In genomic region chr12:123767613-123768012, GRCh38 we compare ENCODE assay signal across 9 cellular contexts.
DNase-seq lines count a peak whose midpoint lies in the region; ATAC-seq lines count a peak whose summit lies in the region.
"Had no signal": no experiment of that assay in that cellular context is flagged by ENCODE, and none has a peak within 500 bp of the region (broad histone marks: within the 10 kb centered on the region; RNA-seq: fewer than 3 reads in every experiment).

No MANE protein-coding gene starts in this region.

- no peaks in the 10 kb centered on the region for H3K9me3 ChIP-seq in HAP-1

- ATAC-seq in HG02884 (IDR thresholded peaks at IDR 0.05; ENCODE audit: unreplicated experiment), result peak; percentile 85
- ATAC-seq: Panc1 had no signal

- H3K4me3 ChIP-seq in HAP-1, result no peak overlapping the region

- peak; percentile 19 for DNase-seq in stimulated activated CD4-positive, alpha-beta T cell treated with anti-CD3 and anti-CD28 coated beads, Interleukin-1b, Interleukin-23, amount 100 ng/mL, for 48 hours
- no peak for DNase-seq in stimulated activated CD4-positive, alpha-beta T cell treated with anti-CD3 and anti-CD28 coated beads, Interleukin-12 subunit alpha, Interleukin-12 subunit beta, amount 100 ng/mL, for 4 hours
- peak; percentile 63 for DNase-seq in RPMI8226
- no peak for DNase-seq in NCI-H1105 (lab: John Stamatoyannopoulos, UW)
- no peak for DNase-seq in HAP-1 (ENCODE audit: low spot score in 2 of 2)
- no peak for DNase-seq in activated CD8-positive, alpha-beta memory T cell treated with anti-CD3 and anti-CD28 coated beads, Interleukin-2, amount 50 U/mL, for 4 hours
- no peak for DNase-seq in midbrain (lab: John Stamatoyannopoulos, UW)

- in situ Hi-C loops in HAP-1 (cut with MboI; ENCODE audit: low sequenced_read_pairs), result no loop called here

- no peaks in the 10 kb centered on the region for H3K27me3 ChIP-seq in HAP-1 (ENCODE audit: low read depth)

- H3K4me1 ChIP-seq in HAP-1, result no peaks in the 10 kb centered on the region

- H3K36me3 ChIP-seq in HAP-1 (replicated peaks), result no peaks in the 10 kb centered on the region

Comparison
In these comparisons a context has a peak if more than half of its experiments do, and no peak if none do; other contexts are left out.
1. DNase-seq: peak in stimulated activated CD4-positive, alpha-beta T cell treated with anti-CD3 and anti-CD28 coated beads, Interleukin-1b, Interleukin-23, amount 100 ng/mL, for 48 hours (single experiment) and RPMI8226 (single experiment); none in stimulated activated CD4-positive, alpha-beta T cell treated with anti-CD3 and anti-CD28 coated beads, Interleukin-12 subunit alpha, Interleukin-12 subunit beta, amount 100 ng/mL, for 4 hours (single experiment), NCI-H1105 (single experiment), HAP-1 (0 of 2), activated CD8-positive, alpha-beta memory T cell treated with anti-CD3 and anti-CD28 coated beads, Interleukin-2, amount 50 U/mL, for 4 hours (single experiment) and midbrain (single experiment).